In genomic region chr7:149692056-149692455, GRCh38 we compare ENCODE assay signal across 2 cellular contexts.
TF ChIP-seq lines count a peak whose summit lies in the region.

No MANE protein-coding gene starts in this region.

TF ChIP-seq in GM23338, 12 proteins besides CTCF, POLR2A, EP300 and RAD21:
- no peak for TF ChIP-seq EZH2 (IDR thresholded peaks at IDR 0.05; ENCODE audit: low read depth, unreplicated experiment)
- TF ChIP-seq POLR2AphosphoS5 (IDR thresholded peaks at IDR 0.05; ENCODE audit: low read depth) = no peak
- no peak for TF ChIP-seq CREB1 (CRISPR knock-in tag; IDR thresholded peaks at IDR 0.05; ENCODE audit: low read depth)
- TF ChIP-seq REST (IDR thresholded peaks at IDR 0.05; ENCODE audit: unreplicated experiment) = no peak
- TF ChIP-seq ETS1 (IDR thresholded peaks at IDR 0.05) = no peak
- no peak for TF ChIP-seq ZNF331 (CRISPR knock-in tag; IDR thresholded peaks at IDR 0.05; ENCODE audit: low read depth)
- no peak for TF ChIP-seq ZNF462 (CRISPR knock-in tag; IDR thresholded peaks at IDR 0.05)
- TF ChIP-seq JUNB (IDR thresholded peaks at IDR 0.05; ENCODE audit: unreplicated experiment) = no peak
- no peak for TF ChIP-seq EZH2phosphoT487 (IDR thresholded peaks at IDR 0.05; ENCODE audit: unreplicated experiment)
- no peak for TF ChIP-seq STAT1 (IDR thresholded peaks at IDR 0.05; ENCODE audit: unreplicated experiment)
- TF ChIP-seq ZNF114 (CRISPR knock-in tag; IDR thresholded peaks at IDR 0.05) = no peak
- TF ChIP-seq NANOG (IDR thresholded peaks at IDR 0.05; ENCODE audit: borderline replicate concordance) = no peak
TF ChIP-seq in GM23338: peak in this region for 0.

TF ChIP-seq in K562, 482 proteins besides CTCF, POLR2A, EP300 and RAD21:
- TF ChIP-seq GTF3C2 (IDR thresholded peaks at IDR 0.05; ENCODE audit: borderline replicate concordance, extremely low read depth, insufficient read length) (peak; percentile 12), NR0B1 (IDR thresholded peaks at IDR 0.05; ENCODE audit: partially characterized antibody) (no peak), ARNT (IDR thresholded peaks at IDR 0.05) (no peak), CTCFL (IDR thresholded peaks at IDR 0.05; ENCODE audit: borderline replicate concordance, insufficient read depth, low read depth, low read length, poor library complexity, severe bottlenecking) (no peak), HMGXB4 (CRISPR knock-in tag; IDR thresholded peaks at IDR 0.05) (no peak), BCOR (IDR thresholded peaks at IDR 0.05) (0 out of 2 replicates have a peak, but pooled peaks have one; percentile 3), SLC30A9 (CRISPR knock-in tag; IDR thresholded peaks at IDR 0.05) (no peak), KDM1A (IDR thresholded peaks at IDR 0.05) (peak in 1 of 2 experiments; percentile 5; a peak in 1 of 4 replicates), ZNF398 (CRISPR knock-in tag; IDR thresholded peaks at IDR 0.05) (no peak), RAD51 (IDR thresholded peaks at IDR 0.05; ENCODE audit: borderline replicate concordance, low read depth) (no peak), CHD7 (IDR thresholded peaks at IDR 0.05; ENCODE audit: low read depth, low read length) (no peak), ZNF395 (CRISPR knock-in tag; IDR thresholded peaks at IDR 0.05) (no peak)
